ENCODE assay signal across 13 cellular contexts in genomic region chr1:211328866-211329265, GRCh38. TPM values are rescaled to one million over a fixed set of nuclear protein-coding genes. Genes with fewer than 3 reads are reported as not detected.
DNase-seq lines count a peak whose midpoint lies in the region; ATAC-seq and TF ChIP-seq lines count a peak whose summit lies in the region.
"Had no signal": no experiment of that assay in that cellular context is flagged by ENCODE, and none has a peak within 500 bp of the region (broad histone marks: within the 10 kb centered on the region; RNA-seq: fewer than 3 reads in every experiment).

No MANE protein-coding gene starts in this region.

- H3K4me3 ChIP-seq in OCI-LY1 (ENCODE audit: low read depth, low read length, poor library complexity, severe bottlenecking) (peak overlapping the region; percentile 83), colonic mucosa (no peak overlapping the region), Caco-2 (ENCODE audit: low read depth, low read length) (no peak overlapping the region)
- H3K4me3 ChIP-seq: K562 had no signal

- H3K4me1 ChIP-seq in OCI-LY1 (ENCODE audit: insufficient read depth, low read length, severe bottlenecking) (peaks cover 77% of the 10 kb centered on the region), colonic mucosa (peaks cover 23% of the 10 kb centered on the region), Caco-2 (peaks cover 10% of the 10 kb centered on the region)

- TF ChIP-seq CTCF in OCI-LY1 (IDR thresholded peaks at IDR 0.05; ENCODE audit: low read length): no peak
- no peak for TF ChIP-seq CTCF in colonic mucosa (IDR thresholded peaks at IDR 0.05)
- no peak for TF ChIP-seq CTCF in Caco-2 (IDR thresholded peaks at IDR 0.05; ENCODE audit: insufficient read depth in 1 of 2, low read depth in 1 of 2, low read length in 1 of 2, severe bottlenecking in 1 of 2, unreplicated experiment in 1 of 2)

- H3K27me3 ChIP-seq in OCI-LY1 (ENCODE audit: insufficient read depth, low read length): no peaks in the 10 kb centered on the region
- H3K27me3 ChIP-seq in colonic mucosa: no peaks in the 10 kb centered on the region
- H3K27me3 ChIP-seq in Caco-2 (replicated peaks; ENCODE audit: control insufficient read depth, insufficient read depth, low read length): no peaks in the 10 kb centered on the region

- peaks cover 23% of the 10 kb centered on the region for H3K36me3 Mint-ChIP-seq in activated CD4-positive, alpha-beta T cell treated with anti-CD3 and anti-CD28 coated beads, Interleukin-2, amount 10 ng/mL, durations not matched to agents 24 days and 14 days (ENCODE audit: low read depth)
- no peaks in the 10 kb centered on the region for H3K36me3 Mint-ChIP-seq in Caco-2 (ENCODE audit: insufficient read depth, unreplicated experiment)

- DNase-seq in activated CD4-positive, alpha-beta T cell treated with anti-CD3 and anti-CD28 coated beads, Interleukin-2, amount 10 ng/mL, durations not matched to agents 24 days and 14 days: peak; percentile 59
- no peak for DNase-seq in activated CD4-positive, alpha-beta T cell treated with anti-CD3 and anti-CD28 coated beads, Interleukin-2, amount 50 U/mL, for 1 hour
- DNase-seq in colonic mucosa (no peak), retina (peak; percentile 28), Caco-2 (no peak)
- DNase-seq: ACHN; activated CD4-positive, alpha-beta T cell treated with anti-CD3 and anti-CD28 coated beads, Interleukin-2, amount 50 U/mL, for 48 hours; DND-41; NCI-H2029 treated with DMSO at 0.1 percent for 48 hours had no signal

- no peaks in the 10 kb centered on the region for H3K9me2 ChIP-seq in OCI-LY1 (ENCODE audit: low read depth, low read length)

- H3K27ac Mint-ChIP-seq in activated CD4-positive, alpha-beta T cell treated with anti-CD3 and anti-CD28 coated beads, Interleukin-2, amount 10 ng/mL, durations not matched to agents 24 days and 14 days: peak overlapping the region; percentile 64
- no peak overlapping the region for H3K27ac Mint-ChIP-seq in Caco-2 (ENCODE audit: unreplicated experiment)

- H3K79me2 ChIP-seq in OCI-LY1 (ENCODE audit: insufficient read depth, low read length): peaks cover 34% of the 10 kb centered on the region

- no peaks in the 10 kb centered on the region for H3K9me3 Mint-ChIP-seq in activated CD4-positive, alpha-beta T cell treated with anti-CD3 and anti-CD28 coated beads, Interleukin-2, amount 10 ng/mL, durations not matched to agents 24 days and 14 days
- no peaks in the 10 kb centered on the region for H3K9me3 Mint-ChIP-seq in Caco-2 (ENCODE audit: unreplicated experiment)

- H3K27ac ChIP-seq in OCI-LY1 (ENCODE audit: low read depth, low read length, poor library complexity, severe bottlenecking) (peak overlapping the region; percentile 88), colonic mucosa (no peak overlapping the region)

- CTCF ChIA-PET in Caco-2 (lab: Charles Lee): interaction anchor here (1.9 kb wide), 1 partner anchor 147 kb away, joined by 5 read pairs; no protein-coding TSS in a partner anchor

- no peaks in the 10 kb centered on the region for H3K27me3 Mint-ChIP-seq in activated CD4-positive, alpha-beta T cell treated with anti-CD3 and anti-CD28 coated beads, Interleukin-2, amount 10 ng/mL, durations not matched to agents 24 days and 14 days
- H3K27me3 Mint-ChIP-seq in Caco-2 (ENCODE audit: insufficient read depth, unreplicated experiment): no peaks in the 10 kb centered on the region

- H3K4me2 ChIP-seq in OCI-LY1 (ENCODE audit: low read length): peak overlapping the region; percentile 65

- H3K9ac ChIP-seq in OCI-LY1 (ENCODE audit: low read length): peak overlapping the region; percentile 85
- H3K9ac ChIP-seq in colonic mucosa (ENCODE audit: low read depth in 2 of 2, low read length in 2 of 2): peak overlapping the region; percentile 27 to 62

- H3K4me1 Mint-ChIP-seq in activated CD4-positive, alpha-beta T cell treated with anti-CD3 and anti-CD28 coated beads, Interleukin-2, amount 10 ng/mL, durations not matched to agents 24 days and 14 days: peaks cover 73% of the 10 kb centered on the region
- peaks cover 14% of the 10 kb centered on the region for H3K4me1 Mint-ChIP-seq in Caco-2 (ENCODE audit: low read depth, unreplicated experiment)

- H4K20me1 ChIP-seq in OCI-LY1 (ENCODE audit: insufficient read depth, low read length): no peaks in the 10 kb centered on the region

- H3K36me3 ChIP-seq in OCI-LY1 (ENCODE audit: insufficient read depth, low read length) (peaks cover 4% of the 10 kb centered on the region), colonic mucosa (no peaks in the 10 kb centered on the region), Caco-2 (ENCODE audit: control insufficient read depth, insufficient read depth, low read length) (no peaks in the 10 kb centered on the region)

- H2AFZ ChIP-seq in OCI-LY1 (ENCODE audit: low read length): no peak overlapping the region

- peak overlapping the region; percentile 91 for H3K4me3 Mint-ChIP-seq in activated CD4-positive, alpha-beta T cell treated with anti-CD3 and anti-CD28 coated beads, Interleukin-2, amount 10 ng/mL, durations not matched to agents 24 days and 14 days
- H3K4me3 Mint-ChIP-seq in Caco-2 (ENCODE audit: unreplicated experiment): no peak overlapping the region

- POLR2A ChIA-PET in Caco-2 (lab: Charles Lee): no interaction called here

- no peaks in the 10 kb centered on the region for H3F3A ChIP-seq in OCI-LY1 (ENCODE audit: insufficient read depth, low read length)

- ATAC-seq in HG03520 (IDR thresholded peaks at IDR 0.05; ENCODE audit: unreplicated experiment) (no peak), HG02763 (IDR thresholded peaks at IDR 0.05; ENCODE audit: unreplicated experiment) (no peak)
- ATAC-seq: K562 had no signal

- BruUV-seq in Caco-2 (replicated peaks; lab: Mats Ljungman, UMichigan): no TSS peak

- H3K9me3 ChIP-seq in OCI-LY1 (ENCODE audit: low read length): no peaks in the 10 kb centered on the region
- no peaks in the 10 kb centered on the region for H3K9me3 ChIP-seq in colonic mucosa
- no peaks in the 10 kb centered on the region for H3K9me3 ChIP-seq in Caco-2

- intact Hi-C loops in activated CD4-positive, alpha-beta T cell treated with anti-CD3 and anti-CD28 coated beads, Interleukin-2, amount 10 ng/mL, durations not matched to agents 24 days and 14 days (cut with micrococcal nuclease): loop anchor here (1.0 to 5.0 kb wide), 4 partner anchors 8 to 503 kb away; partner anchors contain the start of genes LPGAT1 and SLC30A1
- intact Hi-C loops in colonic mucosa (cut with DNase I) (loop anchor here (10.0 kb wide), 1 partner anchor 326 kb away; no protein-coding TSS in a partner anchor), Caco-2 (cut with micrococcal nuclease; ENCODE audit: unreplicated experiment) (no loop called here)

RNA-seq across cellular contexts. Expression of gene TRAF5, which starts 2.2 kb away (rescaled TPM):
- 55.6 and 56.6 TPM in 2 replicates for total RNA-seq in activated CD4-positive, alpha-beta T cell treated with anti-CD3 and anti-CD28 coated beads, Interleukin-2, amount 10 ng/mL, durations not matched to agents 24 days and 14 days
- total RNA-seq in colonic mucosa (10 to 100 TPM; 13.9 to 14.5 TPM), Caco-2 (2022) (8.5 and 8.8 TPM in 2 replicates)

Comparison
In these comparisons a context has a peak if more than half of its experiments do, and no peak if none do; other contexts are left out.
1. DNase-seq: peak in activated CD4-positive, alpha-beta T cell treated with anti-CD3 and anti-CD28 coated beads, Interleukin-2, amount 10 ng/mL, durations not matched to agents 24 days and 14 days (single experiment) and retina (single experiment); none in activated CD4-positive, alpha-beta T cell treated with anti-CD3 and anti-CD28 coated beads, Interleukin-2, amount 50 U/mL, for 1 hour (single experiment), colonic mucosa (single experiment) and Caco-2 (0 of 2).